ENCODE assay signal across 13 cellular contexts in genomic region chr17:61248399-61248798, GRCh38.
DNase-seq lines count a peak whose midpoint lies in the region; ATAC-seq and TF ChIP-seq lines count a peak whose summit lies in the region.
"Had no signal": no experiment of that assay in that cellular context is flagged by ENCODE, and none has a peak within 500 bp of the region (broad histone marks: within the 10 kb centered on the region; RNA-seq: fewer than 3 reads in every experiment).

No MANE protein-coding gene starts in this region.

- DNase-seq in EH (ENCODE audit: low read depth) (peak; percentile 69), NCI-H524 (lab: John Stamatoyannopoulos, UW) (peak; percentile 51 to 76), body of pancreas (peak; percentile 59 to 79 (median 68)), myocyte (ENCODE audit: low read depth) (peak; percentile 42), inferior parietal cortex (ENCODE audit: extremely low spot score) (no peak), DMS79 (lab: John Stamatoyannopoulos, UW) (no peak), HAP-1 (ENCODE audit: low spot score in 2 of 2) (no peak)
- DNase-seq: activated CD4-positive, CD25-positive, alpha-beta regulatory T cell; CD8-positive, alpha-beta T cell; NCI-H1930 had no signal

- no peak for TF ChIP-seq CTCF in body of pancreas (IDR thresholded peaks at IDR 0.05)

- ATAC-seq in body of pancreas: peak; percentile 85
- no peak for ATAC-seq in HG03460 (IDR thresholded peaks at IDR 0.05; ENCODE audit: unreplicated experiment)
- ATAC-seq: CD8-positive, alpha-beta T cell had no signal

- in situ Hi-C loops in HAP-1 (cut with MboI; ENCODE audit: low sequenced_read_pairs): no loop called here

- peaks cover 33% of the 10 kb centered on the region for H3K4me1 ChIP-seq in body of pancreas
- peaks cover 14% of the 10 kb centered on the region for H3K4me1 ChIP-seq in HAP-1

- H3K4me3 ChIP-seq in body of pancreas (no peak overlapping the region), HAP-1 (no peak overlapping the region)
- H3K4me3 ChIP-seq: thoracic aorta had no signal

- H3K27me3 ChIP-seq in body of pancreas (no peaks in the 10 kb centered on the region), HAP-1 (ENCODE audit: low read depth) (no peaks in the 10 kb centered on the region)

- H3K36me3 ChIP-seq in body of pancreas (replicated peaks in 1 of 2; ENCODE audit: insufficient read depth in 1 of 2, low read depth in 2 of 2) (no peaks in the 10 kb centered on the region), HAP-1 (replicated peaks) (no peaks in the 10 kb centered on the region)
- H3K36me3 ChIP-seq: thoracic aorta had no signal

- WGBS in body of pancreas, 2 donors: 58 to 60% methylated on average over 2 of the region's 2 CpGs

- H3K27ac ChIP-seq in body of pancreas: peak overlapping the region in 1 of 4 donors; percentile 3
- H3K27ac ChIP-seq: parathyroid adenoma had no signal

- intact Hi-C loops in body of pancreas (cut with DNase I): no loop called here

- H3K9me3 ChIP-seq in body of pancreas: no peaks in the 10 kb centered on the region
- H3K9me3 ChIP-seq in HAP-1: no peaks in the 10 kb centered on the region
- H3K9me3 ChIP-seq: thoracic aorta had no signal

- TF ChIP-seq POLR2A in body of pancreas (IDR thresholded peaks at IDR 0.05): no peak

Comparison
In these comparisons a context has a peak if more than half of its experiments do, and no peak if none do; other contexts are left out.
1. DNase-seq: peak in EH (single experiment), NCI-H524 (2 of 2), body of pancreas (4 of 4) and myocyte (single experiment); none in inferior parietal cortex (single experiment), DMS79 (single experiment) and HAP-1 (0 of 2).